ENCODE assay signal across 23 cellular contexts in the genomic region with DNA sequence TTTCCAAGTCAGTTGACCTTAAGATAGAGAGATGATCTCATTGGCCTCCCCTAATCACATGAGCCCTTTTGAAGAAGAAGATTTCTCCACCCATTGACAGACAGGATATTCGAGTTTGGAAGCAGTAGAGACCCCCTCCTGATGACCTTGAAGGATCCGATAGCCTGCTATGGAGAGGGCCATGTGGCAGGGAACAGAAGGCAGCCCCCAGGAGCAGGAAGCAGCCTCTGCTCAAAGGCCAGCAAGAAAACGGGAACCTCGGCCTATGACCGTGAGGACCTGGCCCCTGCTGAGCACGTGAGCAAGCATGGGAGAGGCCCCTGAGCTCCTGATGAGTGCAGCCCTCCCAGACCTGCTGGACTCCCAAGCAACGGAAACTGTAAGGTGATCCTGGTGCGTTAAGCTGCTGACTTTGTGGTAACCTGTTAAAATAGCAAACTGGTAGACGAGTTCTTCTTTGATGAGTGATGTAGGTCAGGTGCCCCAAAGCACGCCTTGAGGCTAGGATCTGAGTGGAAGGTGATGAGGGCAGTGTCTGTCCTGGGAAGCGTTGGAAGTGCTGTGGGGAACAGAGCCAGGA. TPM values are rescaled to one million over a fixed set of nuclear protein-coding genes. Genes with fewer than 3 reads are reported as not detected.
A peak's percentile ranks its signal among the peaks of the same experiment; 100 is the strongest.
DNase-seq lines count a peak whose midpoint lies in the region; ATAC-seq, FAIRE-seq and TF ChIP-seq lines count a peak whose summit lies in the region.
"Had no signal": no experiment of that assay in that cellular context is flagged by ENCODE, and none has a peak within 500 bp of the region (broad histone marks: within the 10 kb centered on the region; RNA-seq: fewer than 3 reads in every experiment).

No MANE protein-coding gene starts in this region.

- peak overlapping the region; percentile 67 for H4K91ac ChIP-seq in H1 (replicated peaks; ENCODE audit: insufficient read length, low read length)
- H4K91ac ChIP-seq in trophoblast cell (ENCODE audit: low read depth, low read length), result no peak overlapping the region

- no peak overlapping the region for H4K12ac ChIP-seq in trophoblast cell (ENCODE audit: low read depth, low read length)

- H3K27ac Mint-ChIP-seq in activated T-helper 2 cell treated with anti-CD3 and anti-CD28 coated beads, Interferon-gamma antibody, Interleukin-2, Interleukin-4, amounts not matched to agents 10 μg/mL and 5 μg/mL and 100 μg/mL, durations not matched to agents 14 hours and 24 hours and 36 hours, result no peak overlapping the region
- H3K27ac Mint-ChIP-seq: activated CD8-positive, alpha-beta memory T cell treated with anti-CD3 and anti-CD28 coated beads, Interleukin-2, amount 10 ng/mL, durations not matched to agents 7 days and 5 days; activated naive CD8-positive, alpha-beta T cell; activated T-cell treated with anti-CD3 and anti-CD28 coated beads, Interleukin-2, amount 50 U/mL, for 72 hours; CD8-positive, alpha-beta T cell had no signal

- no peaks in the 10 kb centered on the region; the same call in 1 of the 2 replicates for H3K23me2 ChIP-seq in H1 (ENCODE audit: low read depth, low read length)

- H2AK5ac ChIP-seq in H1 (ENCODE audit: low read depth, low read length) (peak overlapping the region; percentile 88; the same call in 1 of the 2 replicates), trophoblast cell (ENCODE audit: low read length) (no peak overlapping the region)

- WGBS in H1 (ENCODE audit: extremely low coverage in 1 of 2, insufficient coverage in 1 of 2, insufficient read length in 1 of 2, insufficient replicate concordance in 2 of 2, low coverage in 1 of 2, low lambda C conversion rate in 2 of 2, missing lambda C conversion rate in 1 of 2), 2 experiments, result 78% methylated on average over 11 of the region's 11 CpGs; no CpG with 5 or more reads in 1 of the 2 experiments
- no CpG with 5 or more reads among the region's 11 CpGs for WGBS in trophoblast cell (ENCODE audit: extremely low coverage, insufficient coverage, insufficient read length)

- H3K4me1 ChIP-seq in NT2/D1 (ENCODE audit: insufficient read depth, insufficient read length) (peaks cover 8% of the 10 kb centered on the region), H1 (replicated peaks in 1 of 4; ENCODE audit: control insufficient read depth in 3 of 4, insufficient read depth in 4 of 4, low read length in 3 of 4) (peaks cover 0 to 3% (median 0%) of the 10 kb centered on the region in 4 experiments; a peak in 1 of 7 replicates), trophoblast cell (ENCODE audit: control insufficient read depth in 1 of 2, insufficient read depth in 2 of 2, low read length in 2 of 2) (peaks cover 19% of the 10 kb centered on the region in 2 experiments)
- H3K4me1 ChIP-seq: ascending aorta had no signal

- no peak overlapping the region for H3K14ac ChIP-seq in H1 (ENCODE audit: insufficient read length)
- no peak overlapping the region for H3K14ac ChIP-seq in trophoblast cell (ENCODE audit: low read length)

- H3K4ac ChIP-seq in H1 (replicated peaks; ENCODE audit: insufficient read length, low read depth, low read length) (no peak overlapping the region), trophoblast cell (ENCODE audit: low read depth, low read length) (no peak overlapping the region)

- H2BK20ac ChIP-seq in H1 (ENCODE audit: low read length), result peak overlapping the region; percentile 94

- TF ChIP-seq POLR2A in H1 (IDR thresholded peaks at IDR 0.05; ENCODE audit: control extremely low read depth in 1 of 2, low read depth in 2 of 2, low read length in 2 of 2), result no peak

- H3K23ac ChIP-seq in H1 (ENCODE audit: insufficient read length) (no peak overlapping the region), trophoblast cell (ENCODE audit: low read length) (no peak overlapping the region)

- peaks cover 17% of the 10 kb centered on the region for H3K27me3 Mint-ChIP-seq in activated T-helper 2 cell treated with anti-CD3 and anti-CD28 coated beads, Interferon-gamma antibody, Interleukin-2, Interleukin-4, amounts not matched to agents 10 μg/mL and 5 μg/mL and 100 μg/mL, durations not matched to agents 14 hours and 24 hours and 36 hours (ENCODE audit: low read depth)

- peaks cover 4% of the 10 kb centered on the region for H3K4me1 Mint-ChIP-seq in activated T-helper 2 cell treated with anti-CD3 and anti-CD28 coated beads, Interferon-gamma antibody, Interleukin-2, Interleukin-4, amounts not matched to agents 10 μg/mL and 5 μg/mL and 100 μg/mL, durations not matched to agents 14 hours and 24 hours and 36 hours (ENCODE audit: low read depth)
- H3K4me1 Mint-ChIP-seq: central memory CD8-positive, alpha-beta T cell had no signal

- H3K4me3 ChIP-seq in NT2/D1 (ENCODE audit: insufficient read length, low read depth), result no peak overlapping the region
- H3K4me3 ChIP-seq in H1 (ENCODE audit: extremely low read depth in 1 of 4, insufficient read depth in 2 of 4, low read depth in 3 of 4, low read length in 4 of 4), result no peak overlapping the region
- H3K4me3 ChIP-seq in trophoblast cell (ENCODE audit: low read depth, low read length), result no peak overlapping the region
- H3K4me3 ChIP-seq: ascending aorta, skin epidermis had no signal

- H3K27ac ChIP-seq in H1 (ENCODE audit: low read depth, low read length) (no peak overlapping the region), trophoblast cell (ENCODE audit: low read depth, low read length) (peak overlapping the region; percentile 40)
- H3K27ac ChIP-seq: ascending aorta, skin epidermis had no signal

- no peak overlapping the region; the same call in 1 of the 2 replicates for H4K8ac ChIP-seq in H1 (ENCODE audit: extremely low read depth, insufficient read depth, low read length)
- H4K8ac ChIP-seq in trophoblast cell (ENCODE audit: low read depth, low read length), result no peak overlapping the region

- no peak for TF ChIP-seq CTCF in H1 (IDR thresholded peaks at IDR 0.05; ENCODE audit: control extremely low read depth in 1 of 3, insufficient read depth in 1 of 3, low read depth in 1 of 3, low read length in 3 of 3)

- no peak for TF ChIP-seq RAD21 in H1 (IDR thresholded peaks at IDR 0.05 in 1 of 2, conservative IDR thresholded peaks at IDR 0.05 in 1 of 2; ENCODE audit: low read depth in 2 of 2, low read length in 2 of 2)

- peak overlapping the region; percentile 48; the same call in 1 of the 2 replicates for H2BK15ac ChIP-seq in H1 (ENCODE audit: low read length)

- no peak overlapping the region for H2BK120ac ChIP-seq in H1 (replicated peaks; ENCODE audit: low read depth, low read length)
- no peak overlapping the region for H2BK120ac ChIP-seq in trophoblast cell (ENCODE audit: insufficient read depth, low read length, poor library complexity)

- no peaks in the 10 kb centered on the region for H3K79me1 ChIP-seq in H1 (ENCODE audit: low read depth, low read length)
- peaks cover 6% of the 10 kb centered on the region for H3K79me1 ChIP-seq in trophoblast cell (ENCODE audit: low read length)

- peak overlapping the region; percentile 98 for H2BK12ac ChIP-seq in H1 (ENCODE audit: low read depth, low read length)
- H2BK12ac ChIP-seq in trophoblast cell (ENCODE audit: low read length), result no peak overlapping the region

- intact Hi-C loops in activated T-helper 2 cell treated with anti-CD3 and anti-CD28 coated beads, Interferon-gamma antibody, Interleukin-2, Interleukin-4, amounts not matched to agents 10 μg/mL and 5 μg/mL and 100 μg/mL, durations not matched to agents 14 hours and 24 hours and 36 hours (cut with micrococcal nuclease), result no loop called here

- no peak overlapping the region for H2AFZ ChIP-seq in H1 (ENCODE audit: low read length)
- no peak overlapping the region for H2AFZ ChIP-seq in trophoblast cell (ENCODE audit: insufficient read depth, low read length, poor library complexity)

- no peaks in the 10 kb centered on the region for H4K20me1 ChIP-seq in H1 (replicated peaks in 1 of 2; ENCODE audit: control insufficient read depth in 1 of 2, insufficient read depth in 2 of 2, low read length in 2 of 2)

- no peak overlapping the region for H3K4me2 ChIP-seq in H1 (ENCODE audit: insufficient read depth in 1 of 2, low read depth in 2 of 2, low read length in 2 of 2)
- H3K4me2 ChIP-seq in trophoblast cell (ENCODE audit: low read length), result no peak overlapping the region

- ATAC-seq in GM18867 (IDR thresholded peaks at IDR 0.05; ENCODE audit: unreplicated experiment), result no peak

- CTCF ChIA-PET in H1 (lab: Charles Lee; ENCODE audit: partially characterized antibody), result interaction anchor here (0.9 to 3.4 kb wide), 5 partner anchors 11 to 757 kb away, joined by 3 to 13 read pairs (median 4); no protein-coding TSS in a partner anchor

- peak; percentile 7 for DNase-seq in NOMO-1 treated with DMSO at 0.1 percent for 48 hours (lab: John Stamatoyannopoulos, UW; ENCODE audit: unreplicated experiment)
- no peak for DNase-seq in NOMO-1 treated with dmso at 0.1 percent for 144 hours (lab: John Stamatoyannopoulos, UW; ENCODE audit: unreplicated experiment)
- DNase-seq in NT2/D1 (ENCODE audit: low read depth, low spot score), result no peak
- DNase-seq in H1 (ENCODE audit: low read depth in 1 of 2, low spot score in 2 of 2), result no peak
- DNase-seq in trophoblast cell, result peak; percentile 92 to 97
- no peak for DNase-seq in activated gamma-delta T cell treated with Interleukin-2 at 50 U/mL for 16 hours
- no peak for DNase-seq in activated T-helper 2 cell treated with anti-CD3 and anti-CD28 coated beads, Interferon-gamma antibody, Interleukin-2, Interleukin-4, amounts not matched to agents 10 μg/mL and 5 μg/mL and 100 μg/mL, durations not matched to agents 14 hours and 24 hours and 36 hours (ENCODE audit: low spot score)
- DNase-seq: activated CD4-positive, alpha-beta T cell treated with anti-CD3 and anti-CD28 coated beads, Interleukin-2, amount 50 U/mL, for 1 hour; activated CD8-positive, alpha-beta memory T cell treated with anti-CD3 and anti-CD28 coated beads, Interleukin-2, amount 10 ng/mL, durations not matched to agents 7 days and 5 days; CD8-positive, alpha-beta T cell; NCI-H1417 treated with DMSO at 0.1 percent for 48 hours; NCI-H2107; NCI-H524 treated with DMSO at 0.1 percent for 48 hours; NK-92 treated with Interleukin-12 subunit alpha and Interleukin-12 subunit beta, amount 100 ng/mL, for 24 hours; stimulated activated CD4-positive, alpha-beta T cell treated with anti-CD3 and anti-CD28 coated beads, Interleukin-2, amount 100 ng/mL, for 24 hours had no signal

- no peaks in the 10 kb centered on the region for H3K9me3 Mint-ChIP-seq in activated T-helper 2 cell treated with anti-CD3 and anti-CD28 coated beads, Interferon-gamma antibody, Interleukin-2, Interleukin-4, amounts not matched to agents 10 μg/mL and 5 μg/mL and 100 μg/mL, durations not matched to agents 14 hours and 24 hours and 36 hours
- H3K9me3 Mint-ChIP-seq: activated T-cell treated with anti-CD3 and anti-CD28 coated beads, Interleukin-2, amount 50 U/mL, for 72 hours; CD8-positive, alpha-beta T cell; central memory CD8-positive, alpha-beta T cell had no signal

- peaks cover 26% of the 10 kb centered on the region for H3K9me3 ChIP-seq in NT2/D1 (ENCODE audit: insufficient read depth, low read length)
- no peaks in the 10 kb centered on the region; a peak in 1 of 4 replicates for H3K9me3 ChIP-seq in H1 (ENCODE audit: insufficient read depth in 2 of 2, low read depth in 1 of 2, low read length in 1 of 2)
- peaks cover 2% of the 10 kb centered on the region for H3K9me3 ChIP-seq in trophoblast cell (ENCODE audit: insufficient read depth, low read depth, low read length)
- H3K9me3 ChIP-seq: ascending aorta had no signal

- H3K4me3 Mint-ChIP-seq in activated T-helper 2 cell treated with anti-CD3 and anti-CD28 coated beads, Interferon-gamma antibody, Interleukin-2, Interleukin-4, amounts not matched to agents 10 μg/mL and 5 μg/mL and 100 μg/mL, durations not matched to agents 14 hours and 24 hours and 36 hours (ENCODE audit: low read depth), result no peak overlapping the region
- H3K4me3 Mint-ChIP-seq: activated CD8-positive, alpha-beta memory T cell treated with anti-CD3 and anti-CD28 coated beads, Interleukin-2, amount 10 ng/mL, durations not matched to agents 7 days and 5 days; activated naive CD8-positive, alpha-beta T cell; activated T-cell treated with anti-CD3 and anti-CD28 coated beads, Interleukin-2, amount 50 U/mL, for 72 hours; CD8-positive, alpha-beta T cell; central memory CD8-positive, alpha-beta T cell had no signal

- no peak for TF ChIP-seq EP300 in H1 (IDR thresholded peaks at IDR 0.05; ENCODE audit: borderline replicate concordance in 1 of 2, low read depth in 2 of 2, low read length in 2 of 2)

- no peaks in the 10 kb centered on the region for H3K27me3 ChIP-seq in NT2/D1 (ENCODE audit: insufficient read depth, insufficient read length)
- H3K27me3 ChIP-seq in H1 (replicated peaks in 1 of 4; ENCODE audit: control insufficient read depth in 3 of 4, extremely low read depth in 1 of 4, insufficient read depth in 3 of 4, low read length in 3 of 4), result no peaks in the 10 kb centered on the region
- H3K27me3 ChIP-seq in trophoblast cell (ENCODE audit: insufficient read depth, low read length), result no peaks in the 10 kb centered on the region
- H3K27me3 ChIP-seq: ascending aorta had no signal

- H4K5ac ChIP-seq in H1 (ENCODE audit: insufficient read length, low read depth, low read length), result no peak overlapping the region

- H3K9ac ChIP-seq in NT2/D1 (ENCODE audit: insufficient read length, low read depth) (peak overlapping the region; percentile 32), H1 (replicated peaks in 1 of 4; ENCODE audit: extremely low read depth in 1 of 4, low read depth in 3 of 4, low read length in 3 of 4) (no peak overlapping the region), trophoblast cell (ENCODE audit: low read length) (no peak overlapping the region)

- H3K36me3 ChIP-seq in NT2/D1 (ENCODE audit: insufficient read depth, insufficient read length, low read length), result no peaks in the 10 kb centered on the region
- no peaks in the 10 kb centered on the region for H3K36me3 ChIP-seq in H1 (ENCODE audit: control insufficient read depth in 2 of 4, insufficient read depth in 4 of 4, low read length in 3 of 4)
- no peaks in the 10 kb centered on the region for H3K36me3 ChIP-seq in trophoblast cell (ENCODE audit: control insufficient read depth in 1 of 2, insufficient read depth in 2 of 2, low read length in 2 of 2)
- H3K36me3 ChIP-seq: ascending aorta had no signal

- H2BK5ac ChIP-seq in H1 (ENCODE audit: low read depth, low read length) (peak overlapping the region; percentile 73; the same call in 1 of the 2 replicates), trophoblast cell (ENCODE audit: low read depth, low read length, poor library complexity) (no peak overlapping the region)

- H3K18ac ChIP-seq in H1 (ENCODE audit: extremely low read depth, low read length) (peak overlapping the region; percentile 44; the same call in 1 of the 2 replicates), trophoblast cell (ENCODE audit: low read length) (no peak overlapping the region)

- no peaks in the 10 kb centered on the region for H3K79me2 ChIP-seq in H1 (ENCODE audit: control insufficient read depth in 1 of 2, insufficient read depth in 2 of 2, low read length in 2 of 2)
- no peaks in the 10 kb centered on the region for H3K79me2 ChIP-seq in trophoblast cell (ENCODE audit: control insufficient read depth, insufficient read depth, low read length, poor library complexity)

- no peaks in the 10 kb centered on the region for H3K36me3 Mint-ChIP-seq in activated T-helper 2 cell treated with anti-CD3 and anti-CD28 coated beads, Interferon-gamma antibody, Interleukin-2, Interleukin-4, amounts not matched to agents 10 μg/mL and 5 μg/mL and 100 μg/mL, durations not matched to agents 14 hours and 24 hours and 36 hours (ENCODE audit: low read depth)
- H3K36me3 Mint-ChIP-seq: activated CD8-positive, alpha-beta memory T cell treated with anti-CD3 and anti-CD28 coated beads, Interleukin-2, amount 10 ng/mL, durations not matched to agents 7 days and 5 days; activated naive CD8-positive, alpha-beta T cell; CD8-positive, alpha-beta T cell had no signal

- POLR2A ChIA-PET in H1 (lab: Charles Lee; ENCODE audit: partially characterized antibody), result interaction anchor here (0.9 to 3.5 kb wide), 7 partner anchors 8 to 53 kb away, joined by 3 to 17 read pairs (median 4); no protein-coding TSS in a partner anchor

- no peak overlapping the region for H3K56ac ChIP-seq in H1 (replicated peaks; ENCODE audit: insufficient read length, low read depth, low read length)

- FAIRE-seq in H1 (lab: Jason Lieb, UNC), result no peak
- FAIRE-seq: G401.6, urothelium cell line had no signal

RNA-seq across cellular contexts. Expression of a gene that starts 18.5 kb away (rescaled TPM):
- 330 and 349 TPM in 2 replicates for total RNA-seq in H1 (2021; fragmentation: NEBNext Ultra II Directional; extraction: Animal tissue kit (Norgen Biotek cat#: 25700))
- polyA plus RNA-seq in H1 (2011; rRNA removed), result 315 and 408 TPM in 2 replicates
- 319 TPM for polyA plus RNA-seq in H1 (2011; cell fraction: cytosol; rRNA removed)
- polyA plus RNA-seq in H1 (2011; cell fraction: nucleus; rRNA removed), result 327 TPM
- polyA plus RNA-seq in H1 (2012, experiment 1 of 2), result 269 to 376 TPM (median 351 TPM) in 4 replicates
- 288 TPM for polyA plus RNA-seq in H1 (2012, experiment 2 of 2)
- 294 TPM for polyA plus RNA-seq in H1 (2013, experiment 1 of 2)
- polyA plus RNA-seq in H1 (2013, experiment 2 of 2), result 283 TPM
- polyA minus RNA-seq in H1 (2011; rRNA and poly(A)+ RNA removed), result 135 and 152 TPM in 2 replicates
- 270 TPM for polyA minus RNA-seq in H1 (2011; cell fraction: cytosol; rRNA and poly(A)+ RNA removed)
- 83.7 TPM for polyA minus RNA-seq in H1 (2011; cell fraction: nucleus; rRNA and poly(A)+ RNA removed)
- polyA plus RNA-seq in trophoblast cell (2013), result 167 and 171 TPM in 2 replicates
- total RNA-seq in activated T-helper 2 cell treated with anti-CD3 and anti-CD28 coated beads, Interferon-gamma antibody, Interleukin-2, Interleukin-4, amounts not matched to agents 10 μg/mL and 5 μg/mL and 100 μg/mL, durations not matched to agents 14 hours and 24 hours and 36 hours, result 7.2 and 7.4 TPM in 2 replicates

RNA-seq across cellular contexts. Expression of a gene that starts 51.6 kb away (rescaled TPM):
- total RNA-seq in H1 (2021; fragmentation: NEBNext Ultra II Directional; extraction: Animal tissue kit (Norgen Biotek cat#: 25700)), result 599 and 612 TPM in 2 replicates
- 722 and 951 TPM in 2 replicates for polyA plus RNA-seq in H1 (2011; rRNA removed)
- 899 TPM for polyA plus RNA-seq in H1 (2011; cell fraction: cytosol; rRNA removed)
- 619 TPM for polyA plus RNA-seq in H1 (2011; cell fraction: nucleus; rRNA removed)
- 543 to 843 TPM (median 779 TPM) in 4 replicates for polyA plus RNA-seq in H1 (2012, experiment 1 of 2)
- 645 TPM for polyA plus RNA-seq in H1 (2012, experiment 2 of 2)
- 579 TPM for polyA plus RNA-seq in H1 (2013, experiment 1 of 2)
- 581 TPM for polyA plus RNA-seq in H1 (2013, experiment 2 of 2)
- 449 and 484 TPM in 2 replicates for polyA minus RNA-seq in H1 (2011; rRNA and poly(A)+ RNA removed)
- polyA minus RNA-seq in H1 (2011; cell fraction: cytosol; rRNA and poly(A)+ RNA removed), result 482 TPM
- 267 TPM for polyA minus RNA-seq in H1 (2011; cell fraction: nucleus; rRNA and poly(A)+ RNA removed)
- polyA plus RNA-seq in trophoblast cell (2013), result 139 and 141 TPM in 2 replicates
- 0.41 and 0.60 TPM in 2 replicates for total RNA-seq in activated T-helper 2 cell treated with anti-CD3 and anti-CD28 coated beads, Interferon-gamma antibody, Interleukin-2, Interleukin-4, amounts not matched to agents 10 μg/mL and 5 μg/mL and 100 μg/mL, durations not matched to agents 14 hours and 24 hours and 36 hours
- total RNA-seq: activated CD8-positive, alpha-beta memory T cell treated with anti-CD3 and anti-CD28 coated beads, Interleukin-2, amount 10 ng/mL, durations not matched to agents 7 days and 5 days; ascending aorta had no signal

RNA-seq across cellular contexts. Expression of a gene that starts 57.3 kb away (rescaled TPM):
- total RNA-seq in H1 (2021; fragmentation: NEBNext Ultra II Directional; extraction: Animal tissue kit (Norgen Biotek cat#: 25700)), result 36.4 and 36.6 TPM in 2 replicates
- polyA plus RNA-seq in H1 (2011; rRNA removed), result 21.8 and 24.4 TPM in 2 replicates
- 30.2 TPM for polyA plus RNA-seq in H1 (2011; cell fraction: cytosol; rRNA removed)
- 25.8 TPM for polyA plus RNA-seq in H1 (2011; cell fraction: nucleus; rRNA removed)
- 38.7 to 44.5 TPM (median 39.5 TPM) in 4 replicates for polyA plus RNA-seq in H1 (2012, experiment 1 of 2)
- polyA plus RNA-seq in H1 (2012, experiment 2 of 2), result 19.9 TPM
- polyA plus RNA-seq in H1 (2013, experiment 1 of 2), result 38.8 TPM
- polyA plus RNA-seq in H1 (2013, experiment 2 of 2), result 35.0 TPM
- 17.2 and 21.9 TPM in 2 replicates for polyA minus RNA-seq in H1 (2011; rRNA and poly(A)+ RNA removed)
- polyA minus RNA-seq in H1 (2011; cell fraction: cytosol; rRNA and poly(A)+ RNA removed), result 14.6 TPM
- 29.6 TPM for polyA minus RNA-seq in H1 (2011; cell fraction: nucleus; rRNA and poly(A)+ RNA removed)
- polyA plus RNA-seq in trophoblast cell (2013), result 21.0 and 22.0 TPM in 2 replicates
- total RNA-seq in activated T-helper 2 cell treated with anti-CD3 and anti-CD28 coated beads, Interferon-gamma antibody, Interleukin-2, Interleukin-4, amounts not matched to agents 10 μg/mL and 5 μg/mL and 100 μg/mL, durations not matched to agents 14 hours and 24 hours and 36 hours, result 12.1 and 15.8 TPM in 2 replicates

Comparison
In these comparisons a context has a peak if more than half of its experiments do, and no peak if none do; other contexts are left out.
1. DNase-seq: peak in NOMO-1 treated with DMSO at 0.1 percent for 48 hours (single experiment) and trophoblast cell (2 of 2); none in NOMO-1 treated with dmso at 0.1 percent for 144 hours (single experiment), NT2/D1 (single experiment), H1 (0 of 2), activated gamma-delta T cell treated with Interleukin-2 at 50 U/mL for 16 hours (single experiment) and activated T-helper 2 cell treated with anti-CD3 and anti-CD28 coated beads, Interferon-gamma antibody, Interleukin-2, Interleukin-4, amounts not matched to agents 10 μg/mL and 5 μg/mL and 100 μg/mL, durations not matched to agents 14 hours and 24 hours and 36 hours (single experiment).
2. RNA of a gene that starts 18.5 kb away (total RNA-seq): 330 to 349 TPM in H1; 7.2 to 7.4 TPM in activated T-helper 2 cell treated with anti-CD3 and anti-CD28 coated beads, Interferon-gamma antibody, Interleukin-2, Interleukin-4, amounts not matched to agents 10 μg/mL and 5 μg/mL and 100 μg/mL, durations not matched to agents 14 hours and 24 hours and 36 hours; every median in the first group is over 10 times any median in the second.
3. RNA of a gene that starts 51.6 kb away (total RNA-seq): 599 to 612 TPM in H1; 0.41 to 0.60 TPM in activated T-helper 2 cell treated with anti-CD3 and anti-CD28 coated beads, Interferon-gamma antibody, Interleukin-2, Interleukin-4, amounts not matched to agents 10 μg/mL and 5 μg/mL and 100 μg/mL, durations not matched to agents 14 hours and 24 hours and 36 hours; every median in the first group is over 100 times any median in the second.